Comparison of ENCODE assay signal across 15 cellular contexts in the genomic region with DNA sequence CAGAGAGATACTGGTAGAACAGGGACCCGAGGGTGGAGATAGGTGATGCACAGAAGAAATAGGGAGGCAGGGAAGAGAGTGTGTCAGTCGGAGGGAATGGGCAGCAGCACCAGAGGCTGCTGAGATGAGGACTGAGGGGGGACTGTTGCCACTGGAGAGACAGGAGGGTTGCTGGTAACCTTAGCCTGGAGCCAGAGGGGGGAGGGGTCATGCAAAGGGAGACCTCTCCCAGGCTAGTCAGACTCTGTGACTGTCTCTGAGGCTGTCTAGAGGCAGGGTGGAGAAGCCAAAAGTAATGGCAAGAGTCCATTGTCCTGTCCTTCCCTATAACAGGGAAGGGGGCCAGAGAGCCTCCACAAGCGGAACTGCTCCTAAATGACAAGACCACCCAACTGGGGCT.
"Had no signal": no experiment of that assay in that cellular context is flagged by ENCODE, and none has a peak within 500 bp of the region (broad histone marks: within the 10 kb centered on the region; RNA-seq: fewer than 3 reads in every experiment).

No MANE protein-coding gene starts in this region.

- FAIRE-seq: colon had no signal

- ATAC-seq: left cardiac atrium; lower lobe of right lung; stimulated activated naive B cell treated with anti-CD40 and anti-IgM and Interleukin-4, amounts not matched to agents 10 μg/mL and 1 μg/mL and 100 μg/mL, for 72 hours had no signal

- H3K9me3 ChIP-seq: esophagus muscularis mucosa, lower lobe of right lung, neutrophil, SK-N-SH, tibial artery, uterus had no signal

- DNase-seq: activated CD4-positive, alpha-beta T cell treated with anti-CD3 and anti-CD28 coated beads for 4 hours; activated naive CD4-positive, alpha-beta T cell treated with anti-CD3 and anti-CD28 coated beads, Interleukin-2, amount 50 U/mL, for 16 hours; amniotic stem cell; left cardiac atrium; lower lobe of right lung; retina; SK-N-SH; stimulated activated CD4-positive, alpha-beta T cell treated with anti-CD3 and anti-CD28 coated beads, Interleukin-12 subunit alpha, Interleukin-12 subunit beta, amount 100 ng/mL, for 4 hours; stimulated activated naive B cell treated with anti-CD40 and anti-IgM and Interleukin-4, amounts not matched to agents 10 μg/mL and 1 μg/mL and 100 μg/mL, for 72 hours; uterus had no signal

- H3K27me3 ChIP-seq: esophagus muscularis mucosa, tibial artery, uterus had no signal

- H3K27ac ChIP-seq: esophagus muscularis mucosa, lower lobe of right lung, tibial artery, uterus had no signal

- H3K4me3 Mint-ChIP-seq: mesothelial cell of epicardium; stimulated activated naive B cell treated with anti-CD40 and anti-IgM and Interleukin-4, amounts not matched to agents 10 μg/mL and 1 μg/mL and 100 μg/mL, for 72 hours had no signal

- H3K36me3 Mint-ChIP-seq: mesothelial cell of epicardium had no signal

- H3K27ac Mint-ChIP-seq: mesothelial cell of epicardium; stimulated activated naive B cell treated with anti-CD40 and anti-IgM and Interleukin-4, amounts not matched to agents 10 μg/mL and 1 μg/mL and 100 μg/mL, for 72 hours had no signal

- H3K9me3 Mint-ChIP-seq: mesothelial cell of epicardium had no signal

- H3K36me3 ChIP-seq: esophagus muscularis mucosa, lower lobe of right lung, neutrophil, tibial artery, uterus had no signal

- H3K4me3 ChIP-seq: esophagus muscularis mucosa, lower lobe of right lung, tibial artery, uterus had no signal
